ENCODE assay signal across 1 cellular context in the genomic region with DNA sequence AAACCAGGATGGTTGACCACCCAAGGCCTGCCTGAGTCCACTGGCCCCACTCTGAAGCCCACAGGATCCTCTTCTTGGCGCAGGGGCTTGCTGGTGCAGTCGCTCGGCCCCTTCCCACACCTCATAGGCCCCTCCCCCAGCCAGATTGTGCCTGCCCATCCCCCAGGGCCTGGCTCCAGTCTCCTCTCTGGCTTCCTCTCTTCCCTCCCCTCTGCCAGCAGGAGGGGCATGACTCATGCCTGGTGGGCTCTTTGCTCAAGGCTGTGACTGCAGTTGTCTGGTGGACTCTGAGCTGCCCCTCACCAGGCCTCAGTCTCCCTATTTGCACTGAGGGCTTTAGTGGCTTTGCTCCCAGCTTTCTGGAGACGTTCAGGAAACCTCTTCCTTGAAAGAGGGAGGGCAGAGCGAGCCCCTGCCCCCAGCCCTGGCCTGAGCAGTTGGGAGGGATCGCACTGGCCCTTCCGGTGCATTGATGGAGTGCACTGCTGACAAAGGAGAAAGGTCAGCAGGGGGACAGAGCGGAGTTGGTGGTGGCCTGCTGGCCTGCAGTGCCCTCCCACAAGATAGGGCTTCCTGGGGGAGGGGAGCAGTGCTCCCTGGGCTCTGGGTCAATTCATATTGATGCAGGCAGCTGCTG.
TF ChIP-seq lines count a peak whose summit lies in the region.

No MANE protein-coding gene starts in this region.

TF ChIP-seq in HepG2, 621 proteins besides CTCF, POLR2A, EP300 and RAD21 (continued from another document and continues in another):
- TF ChIP-seq FOXK1 (CRISPR knock-in tag; IDR thresholded peaks at IDR 0.05; ENCODE audit: borderline replicate concordance, low read depth): no peak
- TF ChIP-seq ZNF629 (CRISPR knock-in tag; conservative IDR thresholded peaks at IDR 0.05): no peak
- no peak for TF ChIP-seq SMC3 (IDR thresholded peaks at IDR 0.05; ENCODE audit: low read length)
- TF ChIP-seq, protein P1, sequence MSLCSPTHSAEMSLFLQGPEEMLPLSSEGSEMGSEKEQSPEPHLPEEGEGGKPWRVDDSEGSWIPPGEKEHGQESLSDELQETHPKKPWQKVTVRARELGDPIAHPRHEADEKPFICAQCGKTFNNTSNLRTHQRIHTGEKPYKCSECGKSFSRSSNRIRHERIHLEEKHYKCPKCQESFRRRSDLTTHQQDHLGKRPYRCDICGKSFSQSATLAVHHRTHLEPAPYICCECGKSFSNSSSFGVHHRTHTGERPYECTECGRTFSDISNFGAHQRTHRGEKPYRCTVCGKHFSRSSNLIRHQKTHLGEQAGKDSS (CRISPR knock-in tag; IDR thresholded peaks at IDR 0.05; ENCODE audit: borderline replicate concordance, low read depth): peak; percentile 21; the same call in 1 of the 2 replicates
- no peak for TF ChIP-seq KLF15 (CRISPR knock-in tag; IDR thresholded peaks at IDR 0.05; ENCODE audit: borderline replicate concordance)
- TF ChIP-seq ZNF713 (CRISPR knock-in tag; IDR thresholded peaks at IDR 0.05): no peak
- TF ChIP-seq, protein P2, sequence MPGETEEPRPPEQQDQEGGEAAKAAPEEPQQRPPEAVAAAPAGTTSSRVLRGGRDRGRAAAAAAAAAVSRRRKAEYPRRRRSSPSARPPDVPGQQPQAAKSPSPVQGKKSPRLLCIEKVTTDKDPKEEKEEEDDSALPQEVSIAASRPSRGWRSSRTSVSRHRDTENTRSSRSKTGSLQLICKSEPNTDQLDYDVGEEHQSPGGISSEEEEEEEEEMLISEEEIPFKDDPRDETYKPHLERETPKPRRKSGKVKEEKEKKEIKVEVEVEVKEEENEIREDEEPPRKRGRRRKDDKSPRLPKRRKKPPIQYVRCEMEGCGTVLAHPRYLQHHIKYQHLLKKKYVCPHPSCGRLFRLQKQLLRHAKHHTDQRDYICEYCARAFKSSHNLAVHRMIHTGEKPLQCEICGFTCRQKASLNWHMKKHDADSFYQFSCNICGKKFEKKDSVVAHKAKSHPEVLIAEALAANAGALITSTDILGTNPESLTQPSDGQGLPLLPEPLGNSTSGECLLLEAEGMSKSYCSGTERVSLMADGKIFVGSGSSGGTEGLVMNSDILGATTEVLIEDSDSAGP (CRISPR knock-in tag; IDR thresholded peaks at IDR 0.05; ENCODE audit: borderline replicate concordance): no peak; the same call in 1 of the 2 replicates
- no peak for TF ChIP-seq ASH2L (IDR thresholded peaks at IDR 0.05; ENCODE audit: insufficient read length, low read depth, low read length)
- no peak for TF ChIP-seq SMARCE1 (IDR thresholded peaks at IDR 0.05; ENCODE audit: borderline replicate concordance)
- TF ChIP-seq, protein P3, sequence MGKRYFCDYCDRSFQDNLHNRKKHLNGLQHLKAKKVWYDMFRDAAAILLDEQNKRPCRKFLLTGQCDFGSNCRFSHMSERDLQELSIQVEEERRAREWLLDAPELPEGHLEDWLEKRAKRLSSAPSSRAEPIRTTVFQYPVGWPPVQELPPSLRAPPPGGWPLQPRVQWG (CRISPR knock-in tag; IDR thresholded peaks at IDR 0.05; ENCODE audit: borderline replicate concordance, low read depth): no peak
- TF ChIP-seq STAT5B (CRISPR knock-in tag; IDR thresholded peaks at IDR 0.05): no peak
- TF ChIP-seq ZNF777 (CRISPR knock-in tag; IDR thresholded peaks at IDR 0.05): no peak
- no peak for TF ChIP-seq ZSCAN22 (CRISPR knock-in tag; IDR thresholded peaks at IDR 0.05)
- TF ChIP-seq, protein P4, sequence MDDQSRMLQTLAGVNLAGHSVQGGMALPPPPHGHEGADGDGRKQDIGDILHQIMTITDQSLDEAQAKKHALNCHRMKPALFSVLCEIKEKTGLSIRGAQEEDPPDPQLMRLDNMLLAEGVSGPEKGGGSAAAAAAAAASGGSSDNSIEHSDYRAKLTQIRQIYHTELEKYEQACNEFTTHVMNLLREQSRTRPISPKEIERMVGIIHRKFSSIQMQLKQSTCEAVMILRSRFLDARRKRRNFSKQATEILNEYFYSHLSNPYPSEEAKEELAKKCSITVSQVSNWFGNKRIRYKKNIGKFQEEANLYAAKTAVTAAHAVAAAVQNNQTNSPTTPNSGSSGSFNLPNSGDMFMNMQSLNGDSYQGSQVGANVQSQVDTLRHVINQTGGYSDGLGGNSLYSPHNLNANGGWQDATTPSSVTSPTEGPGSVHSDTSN (CRISPR knock-in tag; IDR thresholded peaks at IDR 0.05; ENCODE audit: borderline replicate concordance): no peak
- TF ChIP-seq ZFP62 (CRISPR knock-in tag; IDR thresholded peaks at IDR 0.05): no peak
- no peak for TF ChIP-seq ZNF430 (CRISPR knock-in tag; IDR thresholded peaks at IDR 0.05)
- TF ChIP-seq, protein P5, sequence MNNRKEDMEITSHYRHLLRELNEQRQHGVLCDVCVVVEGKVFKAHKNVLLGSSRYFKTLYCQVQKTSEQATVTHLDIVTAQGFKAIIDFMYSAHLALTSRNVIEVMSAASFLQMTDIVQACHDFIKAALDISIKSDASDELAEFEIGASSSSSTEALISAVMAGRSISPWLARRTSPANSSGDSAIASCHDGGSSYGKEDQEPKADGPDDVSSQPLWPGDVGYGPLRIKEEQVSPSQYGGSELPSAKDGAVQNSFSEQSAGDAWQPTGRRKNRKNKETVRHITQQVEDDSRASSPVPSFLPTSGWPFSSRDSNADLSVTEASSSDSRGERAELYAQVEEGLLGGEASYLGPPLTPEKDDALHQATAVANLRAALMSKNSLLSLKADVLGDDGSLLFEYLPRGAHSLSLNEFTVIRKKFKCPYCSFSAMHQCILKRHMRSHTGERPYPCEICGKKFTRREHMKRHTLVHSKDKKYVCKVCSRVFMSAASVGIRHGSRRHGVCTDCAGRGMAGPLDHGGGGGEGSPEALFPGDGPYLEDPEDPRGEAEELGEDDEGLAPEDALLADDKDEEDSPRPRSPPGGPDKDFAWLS (CRISPR knock-in tag; IDR thresholded peaks at IDR 0.05; ENCODE audit: borderline replicate concordance): no peak
- TF ChIP-seq ZNF766 (CRISPR knock-in tag; IDR thresholded peaks at IDR 0.05; ENCODE audit: borderline replicate concordance): no peak
- TF ChIP-seq, protein P6, sequence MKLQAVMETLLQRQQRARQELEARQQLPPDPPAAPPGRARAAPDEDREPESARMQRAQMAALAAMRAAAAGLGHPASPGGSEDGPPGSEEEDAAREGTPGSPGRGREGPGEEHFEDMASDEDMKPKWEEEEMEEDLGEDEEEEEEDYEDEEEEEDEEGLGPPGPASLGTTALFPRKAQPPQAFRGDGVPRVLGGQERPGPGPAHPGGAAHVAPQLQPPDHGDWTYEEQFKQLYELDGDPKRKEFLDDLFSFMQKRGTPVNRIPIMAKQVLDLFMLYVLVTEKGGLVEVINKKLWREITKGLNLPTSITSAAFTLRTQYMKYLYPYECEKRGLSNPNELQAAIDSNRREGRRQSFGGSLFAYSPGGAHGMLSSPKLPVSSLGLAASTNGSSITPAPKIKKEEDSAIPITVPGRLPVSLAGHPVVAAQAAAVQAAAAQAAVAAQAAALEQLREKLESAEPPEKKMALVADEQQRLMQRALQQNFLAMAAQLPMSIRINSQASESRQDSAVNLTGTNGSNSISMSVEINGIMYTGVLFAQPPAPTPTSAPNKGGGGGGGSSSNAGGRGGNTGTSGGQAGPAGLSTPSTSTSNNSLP (IDR thresholded peaks at IDR 0.05; ENCODE audit: low read depth, low read length): no peak
- no peak for TF ChIP-seq ZNF101 (CRISPR knock-in tag; IDR thresholded peaks at IDR 0.05; ENCODE audit: borderline replicate concordance, low read depth)
- TF ChIP-seq, protein P7, sequence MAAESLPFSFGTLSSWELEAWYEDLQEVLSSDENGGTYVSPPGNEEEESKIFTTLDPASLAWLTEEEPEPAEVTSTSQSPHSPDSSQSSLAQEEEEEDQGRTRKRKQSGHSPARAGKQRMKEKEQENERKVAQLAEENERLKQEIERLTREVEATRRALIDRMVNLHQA (CRISPR knock-in tag; IDR thresholded peaks at IDR 0.05): no peak
- TF ChIP-seq, protein P8, sequence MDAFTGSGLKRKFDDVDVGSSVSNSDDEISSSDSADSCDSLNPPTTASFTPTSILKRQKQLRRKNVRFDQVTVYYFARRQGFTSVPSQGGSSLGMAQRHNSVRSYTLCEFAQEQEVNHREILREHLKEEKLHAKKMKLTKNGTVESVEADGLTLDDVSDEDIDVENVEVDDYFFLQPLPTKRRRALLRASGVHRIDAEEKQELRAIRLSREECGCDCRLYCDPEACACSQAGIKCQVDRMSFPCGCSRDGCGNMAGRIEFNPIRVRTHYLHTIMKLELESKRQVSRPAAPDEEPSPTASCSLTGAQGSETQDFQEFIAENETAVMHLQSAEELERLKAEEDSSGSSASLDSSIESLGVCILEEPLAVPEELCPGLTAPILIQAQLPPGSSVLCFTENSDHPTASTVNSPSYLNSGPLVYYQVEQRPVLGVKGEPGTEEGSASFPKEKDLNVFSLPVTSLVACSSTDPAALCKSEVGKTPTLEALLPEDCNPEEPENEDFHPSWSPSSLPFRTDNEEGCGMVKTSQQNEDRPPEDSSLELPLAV (CRISPR knock-in tag; conservative IDR thresholded peaks at IDR 0.05; ENCODE audit: low read depth): no peak
- TF ChIP-seq, protein P9, sequence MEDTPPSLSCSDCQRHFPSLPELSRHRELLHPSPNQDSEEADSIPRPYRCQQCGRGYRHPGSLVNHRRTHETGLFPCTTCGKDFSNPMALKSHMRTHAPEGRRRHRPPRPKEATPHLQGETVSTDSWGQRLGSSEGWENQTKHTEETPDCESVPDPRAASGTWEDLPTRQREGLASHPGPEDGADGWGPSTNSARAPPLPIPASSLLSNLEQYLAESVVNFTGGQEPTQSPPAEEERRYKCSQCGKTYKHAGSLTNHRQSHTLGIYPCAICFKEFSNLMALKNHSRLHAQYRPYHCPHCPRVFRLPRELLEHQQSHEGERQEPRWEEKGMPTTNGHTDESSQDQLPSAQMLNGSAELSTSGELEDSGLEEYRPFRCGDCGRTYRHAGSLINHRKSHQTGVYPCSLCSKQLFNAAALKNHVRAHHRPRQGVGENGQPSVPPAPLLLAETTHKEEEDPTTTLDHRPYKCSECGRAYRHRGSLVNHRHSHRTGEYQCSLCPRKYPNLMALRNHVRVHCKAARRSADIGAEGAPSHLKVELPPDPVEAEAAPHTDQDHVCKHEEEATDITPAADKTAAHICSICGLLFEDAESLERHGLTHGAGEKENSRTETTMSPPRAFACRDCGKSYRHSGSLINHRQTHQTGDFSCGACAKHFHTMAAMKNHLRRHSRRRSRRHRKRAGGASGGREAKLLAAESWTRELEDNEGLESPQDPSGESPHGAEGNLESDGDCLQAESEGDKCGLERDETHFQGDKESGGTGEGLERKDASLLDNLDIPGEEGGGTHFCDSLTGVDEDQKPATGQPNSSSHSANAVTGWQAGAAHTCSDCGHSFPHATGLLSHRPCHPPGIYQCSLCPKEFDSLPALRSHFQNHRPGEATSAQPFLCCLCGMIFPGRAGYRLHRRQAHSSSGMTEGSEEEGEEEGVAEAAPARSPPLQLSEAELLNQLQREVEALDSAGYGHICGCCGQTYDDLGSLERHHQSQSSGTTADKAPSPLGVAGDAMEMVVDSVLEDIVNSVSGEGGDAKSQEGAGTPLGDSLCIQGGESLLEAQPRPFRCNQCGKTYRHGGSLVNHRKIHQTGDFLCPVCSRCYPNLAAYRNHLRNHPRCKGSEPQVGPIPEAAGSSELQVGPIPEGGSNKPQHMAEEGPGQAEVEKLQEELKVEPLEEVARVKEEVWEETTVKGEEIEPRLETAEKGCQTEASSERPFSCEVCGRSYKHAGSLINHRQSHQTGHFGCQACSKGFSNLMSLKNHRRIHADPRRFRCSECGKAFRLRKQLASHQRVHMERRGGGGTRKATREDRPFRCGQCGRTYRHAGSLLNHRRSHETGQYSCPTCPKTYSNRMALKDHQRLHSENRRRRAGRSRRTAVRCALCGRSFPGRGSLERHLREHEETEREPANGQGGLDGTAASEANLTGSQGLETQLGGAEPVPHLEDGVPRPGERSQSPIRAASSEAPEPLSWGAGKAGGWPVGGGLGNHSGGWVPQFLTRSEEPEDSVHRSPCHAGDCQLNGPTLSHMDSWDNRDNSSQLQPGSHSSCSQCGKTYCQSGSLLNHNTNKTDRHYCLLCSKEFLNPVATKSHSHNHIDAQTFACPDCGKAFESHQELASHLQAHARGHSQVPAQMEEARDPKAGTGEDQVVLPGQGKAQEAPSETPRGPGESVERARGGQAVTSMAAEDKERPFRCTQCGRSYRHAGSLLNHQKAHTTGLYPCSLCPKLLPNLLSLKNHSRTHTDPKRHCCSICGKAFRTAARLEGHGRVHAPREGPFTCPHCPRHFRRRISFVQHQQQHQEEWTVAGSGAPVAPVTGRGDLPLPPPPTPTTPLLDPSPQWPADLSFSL (CRISPR knock-in tag; IDR thresholded peaks at IDR 0.05): no peak
- TF ChIP-seq, protein P10, sequence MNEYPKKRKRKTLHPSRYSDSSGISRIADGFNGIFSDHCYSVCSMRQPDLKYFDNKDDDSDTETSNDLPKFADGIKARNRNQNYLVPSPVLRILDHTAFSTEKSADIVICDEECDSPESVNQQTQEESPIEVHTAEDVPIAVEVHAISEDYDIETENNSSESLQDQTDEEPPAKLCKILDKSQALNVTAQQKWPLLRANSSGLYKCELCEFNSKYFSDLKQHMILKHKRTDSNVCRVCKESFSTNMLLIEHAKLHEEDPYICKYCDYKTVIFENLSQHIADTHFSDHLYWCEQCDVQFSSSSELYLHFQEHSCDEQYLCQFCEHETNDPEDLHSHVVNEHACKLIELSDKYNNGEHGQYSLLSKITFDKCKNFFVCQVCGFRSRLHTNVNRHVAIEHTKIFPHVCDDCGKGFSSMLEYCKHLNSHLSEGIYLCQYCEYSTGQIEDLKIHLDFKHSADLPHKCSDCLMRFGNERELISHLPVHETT (CRISPR knock-in tag; conservative IDR thresholded peaks at IDR 0.05): no peak
- TF ChIP-seq ZNF709 (CRISPR knock-in tag; IDR thresholded peaks at IDR 0.05): no peak
- TF ChIP-seq ZNF205 (CRISPR knock-in tag; IDR thresholded peaks at IDR 0.05): no peak
- TF ChIP-seq FLYWCH1 (CRISPR knock-in tag; IDR thresholded peaks at IDR 0.05): no peak
- no peak for TF ChIP-seq IKZF1 (IDR thresholded peaks at IDR 0.05)
- TF ChIP-seq, protein P11, sequence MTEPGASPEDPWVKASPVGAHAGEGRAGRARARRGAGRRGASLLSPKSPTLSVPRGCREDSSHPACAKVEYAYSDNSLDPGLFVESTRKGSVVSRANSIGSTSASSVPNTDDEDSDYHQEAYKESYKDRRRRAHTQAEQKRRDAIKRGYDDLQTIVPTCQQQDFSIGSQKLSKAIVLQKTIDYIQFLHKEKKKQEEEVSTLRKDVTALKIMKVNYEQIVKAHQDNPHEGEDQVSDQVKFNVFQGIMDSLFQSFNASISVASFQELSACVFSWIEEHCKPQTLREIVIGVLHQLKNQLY (CRISPR knock-in tag; IDR thresholded peaks at IDR 0.05): no peak
- TF ChIP-seq ETV5 (CRISPR knock-in tag; IDR thresholded peaks at IDR 0.05; ENCODE audit: borderline replicate concordance): peak; percentile 85
- no peak for TF ChIP-seq ZNF207 (IDR thresholded peaks at IDR 0.05; ENCODE audit: borderline replicate concordance)
- TF ChIP-seq TAF15 (IDR thresholded peaks at IDR 0.05; ENCODE audit: low read depth, low read length, poor library complexity, severe bottlenecking): no peak
- TF ChIP-seq TCF7 (IDR thresholded peaks at IDR 0.05; ENCODE audit: low read depth): no peak
- TF ChIP-seq ZNF337 (CRISPR knock-in tag; IDR thresholded peaks at IDR 0.05; ENCODE audit: borderline replicate concordance, low read depth): 0 out of 2 replicates have a peak, but pooled peaks have one; percentile 25
- TF ChIP-seq SRSF9 (IDR thresholded peaks at IDR 0.05; ENCODE audit: borderline replicate concordance, insufficient read depth, low read depth, low read length, poor library complexity, severe bottlenecking): no peak
- TF ChIP-seq, protein P12, sequence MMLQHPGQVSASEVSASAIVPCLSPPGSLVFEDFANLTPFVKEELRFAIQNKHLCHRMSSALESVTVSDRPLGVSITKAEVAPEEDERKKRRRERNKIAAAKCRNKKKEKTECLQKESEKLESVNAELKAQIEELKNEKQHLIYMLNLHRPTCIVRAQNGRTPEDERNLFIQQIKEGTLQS (CRISPR knock-in tag; IDR thresholded peaks at IDR 0.05): peak; percentile 69; the same call in 1 of the 2 replicates
- TF ChIP-seq, protein P13, sequence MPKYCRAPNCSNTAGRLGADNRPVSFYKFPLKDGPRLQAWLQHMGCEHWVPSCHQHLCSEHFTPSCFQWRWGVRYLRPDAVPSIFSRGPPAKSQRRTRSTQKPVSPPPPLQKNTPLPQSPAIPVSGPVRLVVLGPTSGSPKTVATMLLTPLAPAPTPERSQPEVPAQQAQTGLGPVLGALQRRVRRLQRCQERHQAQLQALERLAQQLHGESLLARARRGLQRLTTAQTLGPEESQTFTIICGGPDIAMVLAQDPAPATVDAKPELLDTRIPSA (CRISPR knock-in tag; IDR thresholded peaks at IDR 0.05; ENCODE audit: borderline replicate concordance): no peak
